In genomic region chr18:2901405-2901989, GRCh38 we compare ENCODE assay signal across 19 cellular contexts. TPM values are rescaled to one million over a fixed set of nuclear protein-coding genes. Genes with fewer than 3 reads are reported as not detected.
DNase-seq lines count a peak whose midpoint lies in the region; ATAC-seq and TF ChIP-seq lines count a peak whose summit lies in the region.
"Had no signal": no experiment of that assay in that cellular context is flagged by ENCODE, and none has a peak within 500 bp of the region (broad histone marks: within the 10 kb centered on the region; RNA-seq: fewer than 3 reads in every experiment).

No MANE protein-coding gene starts in this region.

- no peaks in the 10 kb centered on the region for H3K27me3 ChIP-seq in BJ (ENCODE audit: control insufficient read depth, insufficient read depth, low read length)
- H3K27me3 ChIP-seq in ascending aorta, result no peaks in the 10 kb centered on the region
- peaks cover 0 to 9% (median 7%) of the 10 kb centered on the region in 3 donors for H3K27me3 ChIP-seq in sigmoid colon

- peak; percentile 28 for ATAC-seq in Right ventricle myocardium superior (ENCODE audit: poor library complexity)
- ATAC-seq: Panc1 had no signal

- intact Hi-C loops in ascending aorta (cut with DNase I), result no loop called here
- intact Hi-C loops in Right ventricle myocardium superior (cut with DNase I), result loop anchor here (5.0 kb wide), 1 partner anchor 54 kb away; the partner anchor contains the start of gene EMILIN2
- intact Hi-C loops in sigmoid colon (cut with DNase I), result no loop called here

- peaks cover 0 to 7% of the 10 kb centered on the region in 2 donors for H3K4me1 ChIP-seq in ascending aorta
- H3K4me1 ChIP-seq in sigmoid colon, result peaks cover 0 to 17% (median 15%) of the 10 kb centered on the region in 4 donors

- H3K4me3 ChIP-seq in BJ (ENCODE audit: low read depth, low read length) (no peak overlapping the region), ascending aorta (no peak overlapping the region), sigmoid colon (no peak overlapping the region)
- H3K4me3 ChIP-seq: neural progenitor cell had no signal

- no peaks in the 10 kb centered on the region for H3K36me3 ChIP-seq in BJ (ENCODE audit: control insufficient read depth, insufficient read depth, low read length)
- no peaks in the 10 kb centered on the region for H3K36me3 ChIP-seq in ascending aorta
- H3K36me3 ChIP-seq in sigmoid colon, result no peaks in the 10 kb centered on the region
- H3K36me3 ChIP-seq: neural progenitor cell had no signal

- POLR2A ChIA-PET in BJ (lab: Charles Lee), result no interaction called here

- H3K9me3 ChIP-seq in ascending aorta (no peaks in the 10 kb centered on the region), sigmoid colon (no peaks in the 10 kb centered on the region)

- TF ChIP-seq CTCF in BJ (IDR thresholded peaks at IDR 0.05; ENCODE audit: insufficient read depth, low read depth, low read length) (no peak), ascending aorta (IDR thresholded peaks at IDR 0.05) (no peak), sigmoid colon (IDR thresholded peaks at IDR 0.05) (no peak)

- DNase-seq in BJ (ENCODE audit: low read depth), result peak; percentile 74
- peak in 1 of 2 donors; percentile 66 for DNase-seq in ascending aorta (ENCODE audit: low spot score in 2 of 2)
- peak; percentile 57 for DNase-seq in Right ventricle myocardium superior
- DNase-seq in pons (ENCODE audit: low spot score), result peak; percentile 53
- no peak for DNase-seq in central memory CD4-positive, alpha-beta T cell
- no peak for DNase-seq in sigmoid colon
- DNase-seq in NCI-H2227 treated with DMSO at 0.1 percent for 48 hours (lab: John Stamatoyannopoulos, UW), result no peak
- DNase-seq in NCI-H774 (lab: John Stamatoyannopoulos, UW), result no peak
- DNase-seq: activated CD4-positive, CD25-positive, alpha-beta regulatory T cell; activated CD8-positive, alpha-beta memory T cell treated with anti-CD3 and anti-CD28 coated beads, Interleukin-2, amount 50 U/mL, for 4 hours; activated naive CD8-positive, alpha-beta T cell treated with anti-CD3 and anti-CD28 coated beads for 36 hours; CD4-positive, CD25-positive, alpha-beta regulatory T cell; EL; NCI-H1930; NCI-H526 treated with DMSO at 0.1 percent for 48 hours; small intestine; T-helper 1 cell had no signal

- 84 to 93% methylated on average over 14 of the region's 14 CpGs for WGBS in sigmoid colon, 2 donors

- TF ChIP-seq EP300 in sigmoid colon (IDR thresholded peaks at IDR 0.05), result no peak

- H3K27ac ChIP-seq in ascending aorta, result peak overlapping the region; percentile 24 to 47
- H3K27ac ChIP-seq in sigmoid colon, result peak overlapping the region in 1 of 4 donors; percentile 54
- H3K27ac ChIP-seq: neural progenitor cell had no signal

- TF ChIP-seq POLR2A in sigmoid colon (IDR thresholded peaks at IDR 0.05), result no peak

- CTCF ChIA-PET in BJ (lab: Yijun Ruan, JAX), result interaction anchor here (0.5 kb wide), 1 partner anchor 561 kb away, joined by 3 read pairs; no protein-coding TSS in a partner anchor

RNA-seq across cellular contexts. Expression of gene EMILIN2, which starts 54.7 kb away (rescaled TPM):
- polyA plus RNA-seq in BJ (2011; rRNA removed) (7.0 and 7.6 TPM in 2 replicates), sigmoid colon (10 to 100 TPM in 1 of 3 donors, 1 to 10 TPM in 2; 4.8 to 12.0 (median 9.5) TPM)
- polyA minus RNA-seq in BJ (2011; rRNA and poly(A)+ RNA removed), result 3.5 and 4.2 TPM in 2 replicates
- total RNA-seq in ascending aorta (22.4 TPM), Right ventricle myocardium superior (17.7 TPM), sigmoid colon (10 to 100 TPM in 2 of 4 donors, 1 to 10 TPM in 2; 6.1 to 12.0 (median 10.4) TPM)

Comparison
In these comparisons a context has a peak if more than half of its experiments do, and no peak if none do; other contexts are left out.
1. DNase-seq: peak in BJ (single experiment), Right ventricle myocardium superior (single experiment) and pons (single experiment); none in central memory CD4-positive, alpha-beta T cell (single experiment), sigmoid colon (single experiment), NCI-H2227 treated with DMSO at 0.1 percent for 48 hours (single experiment) and NCI-H774 (single experiment).